ENCODE assay signal across 8 cellular contexts in genomic region chr10:29691564-29692064, GRCh38. TPM values are rescaled to one million over a fixed set of nuclear protein-coding genes. Genes with fewer than 3 reads are reported as not detected.
A peak's percentile ranks its signal among the peaks of the same experiment; 100 is the strongest.
DNase-seq lines count a peak whose midpoint lies in the region; ATAC-seq, FAIRE-seq and TF ChIP-seq lines count a peak whose summit lies in the region.

No MANE protein-coding gene starts in this region.

- H3K4me2 ChIP-seq in keratinocyte (ENCODE audit: control insufficient read depth, extremely low read depth, insufficient read depth, low read depth, low read length) = peak overlapping the region; percentile 91

- peak overlapping the region in 1 of 5 experiments; percentile 1 for H3K4me3 Mint-ChIP-seq in brain
- H3K4me3 Mint-ChIP-seq in activated CD8-positive, alpha-beta memory T cell treated with anti-CD3 and anti-CD28 coated beads, Interleukin-2, amount 10 ng/mL, durations not matched to agents 7 days and 5 days = no peak overlapping the region

- H3K36me3 Mint-ChIP-seq in brain = peaks cover 13% of the 10 kb centered on the region
- no peaks in the 10 kb centered on the region for H3K36me3 Mint-ChIP-seq in activated CD8-positive, alpha-beta memory T cell treated with anti-CD3 and anti-CD28 coated beads, Interleukin-2, amount 10 ng/mL, durations not matched to agents 7 days and 5 days

- TF ChIP-seq CTCF in brain (conservative IDR thresholded peaks at IDR 0.05) (no peak), keratinocyte (optimal IDR thresholded peaks at IDR 0.05 in 1 of 3, IDR thresholded peaks at IDR 0.05 in 1 of 3, conservative IDR thresholded peaks at IDR 0.05 in 1 of 3; ENCODE audit: extremely low read depth in 1 of 3, insufficient read depth in 2 of 3, low read length in 3 of 3) (no peak), thyroid gland (IDR thresholded peaks at IDR 0.05) (no peak)

- H3K36me3 ChIP-seq in keratinocyte (ENCODE audit: control insufficient read depth in 2 of 2, extremely low read depth in 1 of 2, insufficient read depth in 2 of 2, low read length in 2 of 2) = no peaks in the 10 kb centered on the region
- H3K36me3 ChIP-seq in thyroid gland = no peaks in the 10 kb centered on the region

- intact Hi-C loops in thyroid gland (cut with DNase I) = no loop called here

- peaks cover 39% of the 10 kb centered on the region for H3K4me1 Mint-ChIP-seq in brain
- H3K4me1 Mint-ChIP-seq in activated CD8-positive, alpha-beta memory T cell treated with anti-CD3 and anti-CD28 coated beads, Interleukin-2, amount 10 ng/mL, durations not matched to agents 7 days and 5 days = peaks cover 7% of the 10 kb centered on the region

- H2AFZ ChIP-seq in keratinocyte (ENCODE audit: control insufficient read depth, low read length) = peak overlapping the region; percentile 51

- dilution Hi-C loops in keratinocyte (cut with MboI; ENCODE audit: extremely low pct_ligation_motif_present, low sequenced_read_pairs) = no loop called here

- peak overlapping the region in 3 of 5 experiments; percentile 20 to 66 (median 41) for H3K27ac Mint-ChIP-seq in brain
- no peak overlapping the region for H3K27ac Mint-ChIP-seq in activated CD8-positive, alpha-beta memory T cell treated with anti-CD3 and anti-CD28 coated beads, Interleukin-2, amount 10 ng/mL, durations not matched to agents 7 days and 5 days

- no peaks in the 10 kb centered on the region for H3K27me3 Mint-ChIP-seq in brain
- peaks cover 3% of the 10 kb centered on the region for H3K27me3 Mint-ChIP-seq in activated CD8-positive, alpha-beta memory T cell treated with anti-CD3 and anti-CD28 coated beads, Interleukin-2, amount 10 ng/mL, durations not matched to agents 7 days and 5 days

- ATAC-seq in activated CD8-positive, alpha-beta memory T cell treated with anti-CD3 and anti-CD28 coated beads, Interleukin-2, amount 10 ng/mL, durations not matched to agents 7 days and 5 days = no peak
- ATAC-seq in GM21390 (IDR thresholded peaks at IDR 0.05; ENCODE audit: unreplicated experiment) (no peak), GM19455 (IDR thresholded peaks at IDR 0.05; ENCODE audit: unreplicated experiment) (no peak)

- no peak for TF ChIP-seq POLR2A in thyroid gland (IDR thresholded peaks at IDR 0.05)

- H3K4me3 ChIP-seq in keratinocyte (ENCODE audit: control insufficient read depth in 2 of 3, extremely low read depth in 1 of 3, insufficient read depth in 2 of 3, low read depth in 1 of 3, low read length in 3 of 3) = peak overlapping the region in 2 of 3 experiments; percentile 50 to 59
- no peak overlapping the region for H3K4me3 ChIP-seq in thyroid gland (replicated peaks in 1 of 3)

- no peaks in the 10 kb centered on the region for H3K9me3 ChIP-seq in keratinocyte (ENCODE audit: control insufficient read depth, low read depth, low read length)
- H3K9me3 ChIP-seq in thyroid gland = no peaks in the 10 kb centered on the region

- no peaks in the 10 kb centered on the region for H3K9me1 ChIP-seq in keratinocyte (ENCODE audit: control insufficient read depth, extremely low read depth, insufficient read depth, low read length)

- FAIRE-seq in keratinocyte (lab: Jason Lieb, UNC) (no peak), frontal cortex (lab: Jason Lieb, UNC) (no peak)

- H3K4me1 ChIP-seq in keratinocyte (ENCODE audit: control insufficient read depth, extremely low read depth, insufficient read depth, low read length) (peaks cover 35% of the 10 kb centered on the region), thyroid gland (peaks cover 47 to 61% of the 10 kb centered on the region in 2 donors)

- peak overlapping the region; percentile 69 for H3K9ac ChIP-seq in keratinocyte (ENCODE audit: control insufficient read depth, extremely low read depth, insufficient read depth, low read length)

- H4K20me1 ChIP-seq in keratinocyte (ENCODE audit: control insufficient read depth, extremely low read depth, insufficient read depth, low read length) = no peaks in the 10 kb centered on the region

- CTCF ChIA-PET in activated CD8-positive, alpha-beta memory T cell treated with anti-CD3 and anti-CD28 coated beads, Interleukin-2, amount 10 ng/mL, durations not matched to agents 7 days and 5 days (lab: Charles Lee) = interaction anchor here (0.7 kb wide), 1 partner anchor 30 kb away, joined by 3 read pairs; no protein-coding TSS in a partner anchor

- H3K79me2 ChIP-seq in keratinocyte (ENCODE audit: control insufficient read depth, insufficient read depth, low read length) = peaks cover 28% of the 10 kb centered on the region

- 57 to 63% methylated on average over 5 of the region's 5 CpGs for WGBS in thyroid gland, 2 donors

- H3K9me3 Mint-ChIP-seq in brain = peaks cover 0 to 11% (median 0%) of the 10 kb centered on the region in 5 experiments
- H3K9me3 Mint-ChIP-seq in activated CD8-positive, alpha-beta memory T cell treated with anti-CD3 and anti-CD28 coated beads, Interleukin-2, amount 10 ng/mL, durations not matched to agents 7 days and 5 days (ENCODE audit: low read depth) = no peaks in the 10 kb centered on the region

- H3K27me3 ChIP-seq in keratinocyte (ENCODE audit: control insufficient read depth, extremely low read depth, insufficient read depth, low read length) (no peaks in the 10 kb centered on the region), thyroid gland (no peaks in the 10 kb centered on the region)

- H3K27ac ChIP-seq in keratinocyte (ENCODE audit: control insufficient read depth, insufficient read depth, low read length) (peak overlapping the region; percentile 91), thyroid gland (peak overlapping the region; percentile 79 to 97 (median 90))

- DNase-seq in HT1080 (ENCODE audit: low read depth) (peak; percentile 73), keratinocyte (ENCODE audit: low read depth, low spot score) (peak; percentile 48), thyroid gland (no peak), frontal cortex (ENCODE audit: low spot score in 2 of 2) (no peak)
- DNase-seq in activated CD8-positive, alpha-beta memory T cell treated with anti-CD3 and anti-CD28 coated beads, Interleukin-2, amount 10 ng/mL, durations not matched to agents 7 days and 5 days = no peak

RNA-seq across cellular contexts. Expression of gene SVIL, which starts 56.8 kb away (rescaled TPM):
- total RNA-seq in HT1080 (2014; rRNA removed; shearing (Covaris generic)) = 8.0 and 8.2 TPM in 2 replicates
- 1.8 TPM in 2 replicates for polyA plus RNA-seq in HT1080 (2015; cell fraction: cytosol; rRNA removed)
- polyA plus RNA-seq in HT1080 (2015; cell fraction: nucleus; rRNA removed) = 20.3 and 21.3 TPM in 2 replicates
- 25.9 TPM for polyA plus RNA-seq in brain (ENCODE audit: insufficient read depth, low read depth, low replicate concordance)
- 12.0 to 24.0 TPM (median 16.2 TPM) in 3 replicates for polyA plus RNA-seq in keratinocyte
- polyA plus RNA-seq in keratinocyte (2011; ENCODE audit: low read depth) = 54.2 TPM
- polyA plus RNA-seq in keratinocyte (2011; cell fraction: cytosol; rRNA removed) = 14.1 and 14.5 TPM in 2 replicates
- polyA plus RNA-seq in keratinocyte (2011; cell fraction: nucleus; rRNA removed) = 54.5 and 61.4 TPM in 2 replicates
- polyA plus RNA-seq in keratinocyte (2012; ENCODE audit: low replicate concordance) = 21.1 and 27.6 TPM in 2 replicates
- polyA minus RNA-seq in keratinocyte = 23.1 to 93.4 TPM (median 35.1 TPM) in 3 replicates
- polyA minus RNA-seq in keratinocyte (2011; cell fraction: cytosol; rRNA and poly(A)+ RNA removed) = 29.7 TPM
- 54.7 and 104 TPM in 2 replicates for polyA minus RNA-seq in keratinocyte (2011; cell fraction: nucleus; rRNA and poly(A)+ RNA removed)
- total RNA-seq in thyroid gland = 100 to 1,000 TPM in 2 of 4 donors, 10 to 100 TPM in 2; 59.9 to 211 (median 134) TPM
- total RNA-seq in activated CD8-positive, alpha-beta memory T cell treated with anti-CD3 and anti-CD28 coated beads, Interleukin-2, amount 10 ng/mL, durations not matched to agents 7 days and 5 days = 1 to 10 TPM; 1.0 to 3.7 TPM
- 16.7 TPM for total RNA-seq in frontal cortex

Comparison
In these comparisons a context has a peak if more than half of its experiments do, and no peak if none do; other contexts are left out.
1. DNase-seq: peak in HT1080 (single experiment) and keratinocyte (single experiment); none in thyroid gland (0 of 2), activated CD8-positive, alpha-beta memory T cell treated with anti-CD3 and anti-CD28 coated beads, Interleukin-2, amount 10 ng/mL, durations not matched to agents 7 days and 5 days (single experiment) and frontal cortex (0 of 2).
2. H3K4me3 ChIP-seq: peak in keratinocyte (2 of 3); none in thyroid gland (0 of 3).